2 cellular contexts compared by ENCODE assay signal in genomic region chr10:94403823-94404228, GRCh38.
TF ChIP-seq lines count a peak whose summit lies in the region.

No MANE protein-coding gene starts in this region.

TF ChIP-seq in IMR-90, 13 proteins besides CTCF, POLR2A, EP300 and RAD21:
- TF ChIP-seq NFE2L2 (IDR thresholded peaks at IDR 0.05; ENCODE audit: low read depth, low read length) (no peak), CEBPB (IDR thresholded peaks at IDR 0.05; ENCODE audit: low read depth, low read length) (peak; percentile 59; the same call in 1 of the 2 replicates), MAZ (IDR thresholded peaks at IDR 0.05; ENCODE audit: borderline replicate concordance, low read depth, low read length) (0 out of 2 replicates have a peak, but pooled peaks have one; percentile 27), FOS (IDR thresholded peaks at IDR 0.05; ENCODE audit: low read depth, low read length) (no peak), MAFK (IDR thresholded peaks at IDR 0.05; ENCODE audit: low read depth, low read length) (peak; percentile 14; the same call in 1 of the 2 replicates)

TF ChIP-seq in HepG2, 621 proteins besides CTCF, POLR2A, EP300 and RAD21 (continues in another document):
- TF ChIP-seq ZNF142 (CRISPR knock-in tag; IDR thresholded peaks at IDR 0.05) (no peak), TFDP2 (CRISPR knock-in tag; IDR thresholded peaks at IDR 0.05) (no peak), MTERF4 (CRISPR knock-in tag; IDR thresholded peaks at IDR 0.05) (no peak), ZBTB39 (CRISPR knock-in tag; IDR thresholded peaks at IDR 0.05) (no peak), LCORL (IDR thresholded peaks at IDR 0.05) (no peak), LCORL (CRISPR knock-in tag; IDR thresholded peaks at IDR 0.05) (no peak), JUN (CRISPR knock-in tag; IDR thresholded peaks at IDR 0.05) (no peak), ZNF580 (CRISPR knock-in tag; IDR thresholded peaks at IDR 0.05; ENCODE audit: borderline replicate concordance, low read depth) (no peak), ERF (CRISPR knock-in tag; IDR thresholded peaks at IDR 0.05) (no peak), ATF5 (CRISPR knock-in tag; IDR thresholded peaks at IDR 0.05; ENCODE audit: low read depth) (no peak), ZNF136 (CRISPR knock-in tag; IDR thresholded peaks at IDR 0.05; ENCODE audit: low read depth) (no peak), ZNF816 (CRISPR knock-in tag; IDR thresholded peaks at IDR 0.05; ENCODE audit: borderline replicate concordance) (0 out of 2 replicates have a peak, but pooled peaks have one; percentile 39), ATRX (CRISPR knock-in tag; IDR thresholded peaks at IDR 0.05; ENCODE audit: borderline replicate concordance) (no peak), HOXA7 (CRISPR knock-in tag; IDR thresholded peaks at IDR 0.05) (no peak), ZNF432 (CRISPR knock-in tag; IDR thresholded peaks at IDR 0.05; ENCODE audit: borderline replicate concordance) (no peak), ZNF30 (CRISPR knock-in tag; IDR thresholded peaks at IDR 0.05) (no peak), RELA (CRISPR knock-in tag; IDR thresholded peaks at IDR 0.05) (no peak), HDAC1 (CRISPR knock-in tag; IDR thresholded peaks at IDR 0.05) (peak; percentile 7; the same call in 1 of the 2 replicates), THAP11 (CRISPR knock-in tag; IDR thresholded peaks at IDR 0.05) (no peak), RFXANK (CRISPR knock-in tag; IDR thresholded peaks at IDR 0.05) (no peak), ZNF367 (CRISPR knock-in tag; IDR thresholded peaks at IDR 0.05; ENCODE audit: borderline replicate concordance) (no peak), REPIN1 (CRISPR knock-in tag; IDR thresholded peaks at IDR 0.05; ENCODE audit: borderline replicate concordance, low read depth) (no peak), AHDC1 (CRISPR knock-in tag; IDR thresholded peaks at IDR 0.05; ENCODE audit: borderline replicate concordance) (0 out of 2 replicates have a peak, but pooled peaks have one; percentile 23), MTA3 (CRISPR knock-in tag; IDR thresholded peaks at IDR 0.05) (no peak), BORCS8-MEF2B (CRISPR knock-in tag; IDR thresholded peaks at IDR 0.05) (no peak), MAFK (conservative IDR thresholded peaks at IDR 0.05 in 1 of 2, IDR thresholded peaks at IDR 0.05 in 1 of 2; ENCODE audit: low read length in 2 of 2) (0 out of 4 replicates have a peak, but pooled peaks have one; percentile 12 to 14), SP2 (CRISPR knock-in tag; IDR thresholded peaks at IDR 0.05) (no peak), ZNF180 (CRISPR knock-in tag; IDR thresholded peaks at IDR 0.05; ENCODE audit: borderline replicate concordance, low read depth) (no peak), PRDM4 (CRISPR knock-in tag; IDR thresholded peaks at IDR 0.05; ENCODE audit: borderline replicate concordance) (no peak), MAFF (IDR thresholded peaks at IDR 0.05; ENCODE audit: low read depth, low read length) (peak; percentile 22; the same call in 1 of the 2 replicates), UBTF (CRISPR knock-in tag; IDR thresholded peaks at IDR 0.05) (no peak), TCF12 (IDR thresholded peaks at IDR 0.05) (no peak), TCF12 (CRISPR knock-in tag; IDR thresholded peaks at IDR 0.05) (no peak), ZNF747 (CRISPR knock-in tag; IDR thresholded peaks at IDR 0.05; ENCODE audit: borderline replicate concordance) (no peak), NFE2 (CRISPR knock-in tag; IDR thresholded peaks at IDR 0.05) (no peak), ZNF850 (CRISPR knock-in tag; conservative IDR thresholded peaks at IDR 0.05) (0 out of 2 replicates have a peak, but pooled peaks have one; percentile 51)
